In the genomic region with DNA sequence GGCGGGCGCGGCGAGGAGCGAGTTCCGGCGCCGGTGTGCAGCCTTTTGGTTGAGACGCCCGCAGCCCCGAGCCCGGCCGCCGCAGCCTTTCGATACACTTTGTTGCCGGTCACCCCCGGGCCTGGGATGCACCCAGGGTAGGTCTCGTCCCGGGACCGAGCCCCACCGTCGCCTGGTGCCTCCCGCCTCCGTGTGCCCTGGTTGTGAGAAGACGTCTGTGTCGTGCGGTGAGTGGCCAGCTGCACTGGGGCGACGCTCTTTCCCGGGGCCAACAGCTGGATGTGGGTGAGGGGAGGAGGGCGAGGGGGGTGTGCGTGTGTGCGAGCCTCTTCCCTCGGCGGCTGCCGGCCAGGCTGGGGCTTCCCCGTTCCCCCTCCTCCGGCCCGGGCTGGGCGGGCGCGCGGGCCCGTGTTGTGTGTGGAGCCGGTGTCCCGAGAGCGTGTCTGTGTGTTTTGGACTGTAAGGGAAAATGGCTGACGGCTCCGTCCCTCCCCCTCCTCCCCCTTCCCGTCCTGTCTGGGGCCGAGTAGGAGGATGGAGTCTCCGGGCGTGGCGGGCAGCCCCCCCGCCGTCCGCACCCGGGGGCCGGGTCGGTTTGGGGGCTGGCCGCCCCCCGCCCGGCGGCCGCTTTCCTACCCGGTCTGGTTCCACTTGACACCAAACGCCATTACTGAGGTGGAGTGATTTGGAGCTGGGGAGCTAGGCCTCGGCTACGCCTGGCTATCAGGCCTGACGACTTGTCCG, we compare ENCODE assay signal across 1 cellular context.
TF ChIP-seq lines count a peak whose summit lies in the region.

No MANE protein-coding gene starts in this region.

TF ChIP-seq in HepG2, 621 proteins besides CTCF, POLR2A, EP300 and RAD21 (continues in another document):
- TF ChIP-seq U2AF2 (IDR thresholded peaks at IDR 0.05; ENCODE audit: low read depth, low read length) (no peak), ZMAT3 (CRISPR knock-in tag; conservative IDR thresholded peaks at IDR 0.05) (peak; percentile 51; the same call in 1 of the 2 replicates), SRSF1 (optimal IDR thresholded peaks at IDR 0.05; ENCODE audit: low read depth, low read length) (peak; percentile 4), AGO2 (optimal IDR thresholded peaks at IDR 0.05; ENCODE audit: low read depth, low read length) (peak; percentile 72), ZNF549 (CRISPR knock-in tag; IDR thresholded peaks at IDR 0.05) (no peak), ZNF788 (CRISPR knock-in tag; IDR thresholded peaks at IDR 0.05; ENCODE audit: borderline replicate concordance) (no peak), ZNF33A (CRISPR knock-in tag; IDR thresholded peaks at IDR 0.05; ENCODE audit: borderline replicate concordance) (no peak), RFX5 (IDR thresholded peaks at IDR 0.05; ENCODE audit: low read depth, low read length) (no peak), HNRNPK (IDR thresholded peaks at IDR 0.05; ENCODE audit: low read depth, low read length, poor library complexity, severe bottlenecking) (peak; percentile 12), ZSCAN21 (CRISPR knock-in tag; IDR thresholded peaks at IDR 0.05; ENCODE audit: borderline replicate concordance) (no peak), MED8 (CRISPR knock-in tag; IDR thresholded peaks at IDR 0.05; ENCODE audit: insufficient replicate concordance) (no peak), DR1 (CRISPR knock-in tag; IDR thresholded peaks at IDR 0.05) (no peak), ZNF547 (CRISPR knock-in tag; IDR thresholded peaks at IDR 0.05) (no peak), SALL1 (CRISPR knock-in tag; IDR thresholded peaks at IDR 0.05) (no peak), GABPB1 (CRISPR knock-in tag; IDR thresholded peaks at IDR 0.05) (peak; percentile 23; the same call in 1 of the 2 replicates), ZNF543 (CRISPR knock-in tag; IDR thresholded peaks at IDR 0.05) (no peak; the same call in 1 of the 2 replicates), RARA (CRISPR knock-in tag; IDR thresholded peaks at IDR 0.05) (no peak), ZNF713 (CRISPR knock-in tag; IDR thresholded peaks at IDR 0.05) (no peak), PHF8 (CRISPR knock-in tag; IDR thresholded peaks at IDR 0.05) (peak; percentile 14; the same call in 1 of the 2 replicates), ADNP (CRISPR knock-in tag; IDR thresholded peaks at IDR 0.05) (no peak), CENPT (CRISPR knock-in tag; IDR thresholded peaks at IDR 0.05; ENCODE audit: low read depth) (no peak), ZNF703 (CRISPR knock-in tag; IDR thresholded peaks at IDR 0.05; ENCODE audit: borderline replicate concordance) (no peak)
- TF ChIP-seq, protein P1, sequence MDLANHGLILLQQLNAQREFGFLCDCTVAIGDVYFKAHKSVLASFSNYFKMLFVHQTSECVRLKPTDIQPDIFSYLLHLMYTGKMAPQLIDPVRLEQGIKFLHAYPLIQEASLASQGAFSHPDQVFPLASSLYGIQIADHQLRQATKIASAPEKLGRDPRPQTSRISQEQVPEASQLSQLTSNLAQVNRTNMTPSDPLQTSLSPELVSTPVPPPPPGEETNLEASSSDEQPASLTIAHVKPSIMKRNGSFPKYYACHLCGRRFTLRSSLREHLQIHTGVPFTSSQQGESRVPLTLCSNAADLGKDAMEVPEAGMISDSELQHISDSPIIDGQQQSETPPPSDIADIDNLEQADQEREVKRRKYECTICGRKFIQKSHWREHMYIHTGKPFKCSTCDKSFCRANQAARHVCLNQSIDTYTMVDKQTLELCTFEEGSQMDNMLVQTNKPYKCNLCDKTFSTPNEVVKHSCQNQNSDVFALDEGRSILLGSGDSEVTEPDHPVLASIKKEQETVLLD (CRISPR knock-in tag; IDR thresholded peaks at IDR 0.05; ENCODE audit: low read depth), result 0 out of 2 replicates have a peak, but pooled peaks have one; percentile 38
- TF ChIP-seq, protein P2, sequence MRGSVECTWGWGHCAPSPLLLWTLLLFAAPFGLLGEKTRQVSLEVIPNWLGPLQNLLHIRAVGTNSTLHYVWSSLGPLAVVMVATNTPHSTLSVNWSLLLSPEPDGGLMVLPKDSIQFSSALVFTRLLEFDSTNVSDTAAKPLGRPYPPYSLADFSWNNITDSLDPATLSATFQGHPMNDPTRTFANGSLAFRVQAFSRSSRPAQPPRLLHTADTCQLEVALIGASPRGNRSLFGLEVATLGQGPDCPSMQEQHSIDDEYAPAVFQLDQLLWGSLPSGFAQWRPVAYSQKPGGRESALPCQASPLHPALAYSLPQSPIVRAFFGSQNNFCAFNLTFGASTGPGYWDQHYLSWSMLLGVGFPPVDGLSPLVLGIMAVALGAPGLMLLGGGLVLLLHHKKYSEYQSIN (CRISPR knock-in tag; IDR thresholded peaks at IDR 0.05; ENCODE audit: borderline replicate concordance), result no peak
- TF ChIP-seq, protein P3, sequence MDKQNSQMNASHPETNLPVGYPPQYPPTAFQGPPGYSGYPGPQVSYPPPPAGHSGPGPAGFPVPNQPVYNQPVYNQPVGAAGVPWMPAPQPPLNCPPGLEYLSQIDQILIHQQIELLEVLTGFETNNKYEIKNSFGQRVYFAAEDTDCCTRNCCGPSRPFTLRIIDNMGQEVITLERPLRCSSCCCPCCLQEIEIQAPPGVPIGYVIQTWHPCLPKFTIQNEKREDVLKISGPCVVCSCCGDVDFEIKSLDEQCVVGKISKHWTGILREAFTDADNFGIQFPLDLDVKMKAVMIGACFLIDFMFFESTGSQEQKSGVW (CRISPR knock-in tag; IDR thresholded peaks at IDR 0.05; ENCODE audit: borderline replicate concordance), result no peak
- TF ChIP-seq, protein P4, sequence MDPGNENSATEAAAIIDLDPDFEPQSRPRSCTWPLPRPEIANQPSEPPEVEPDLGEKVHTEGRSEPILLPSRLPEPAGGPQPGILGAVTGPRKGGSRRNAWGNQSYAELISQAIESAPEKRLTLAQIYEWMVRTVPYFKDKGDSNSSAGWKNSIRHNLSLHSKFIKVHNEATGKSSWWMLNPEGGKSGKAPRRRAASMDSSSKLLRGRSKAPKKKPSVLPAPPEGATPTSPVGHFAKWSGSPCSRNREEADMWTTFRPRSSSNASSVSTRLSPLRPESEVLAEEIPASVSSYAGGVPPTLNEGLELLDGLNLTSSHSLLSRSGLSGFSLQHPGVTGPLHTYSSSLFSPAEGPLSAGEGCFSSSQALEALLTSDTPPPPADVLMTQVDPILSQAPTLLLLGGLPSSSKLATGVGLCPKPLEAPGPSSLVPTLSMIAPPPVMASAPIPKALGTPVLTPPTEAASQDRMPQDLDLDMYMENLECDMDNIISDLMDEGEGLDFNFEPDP (CRISPR knock-in tag; conservative IDR thresholded peaks at IDR 0.05), result 0 out of 2 replicates have a peak, but pooled peaks have one; percentile 53
- TF ChIP-seq, protein P5, sequence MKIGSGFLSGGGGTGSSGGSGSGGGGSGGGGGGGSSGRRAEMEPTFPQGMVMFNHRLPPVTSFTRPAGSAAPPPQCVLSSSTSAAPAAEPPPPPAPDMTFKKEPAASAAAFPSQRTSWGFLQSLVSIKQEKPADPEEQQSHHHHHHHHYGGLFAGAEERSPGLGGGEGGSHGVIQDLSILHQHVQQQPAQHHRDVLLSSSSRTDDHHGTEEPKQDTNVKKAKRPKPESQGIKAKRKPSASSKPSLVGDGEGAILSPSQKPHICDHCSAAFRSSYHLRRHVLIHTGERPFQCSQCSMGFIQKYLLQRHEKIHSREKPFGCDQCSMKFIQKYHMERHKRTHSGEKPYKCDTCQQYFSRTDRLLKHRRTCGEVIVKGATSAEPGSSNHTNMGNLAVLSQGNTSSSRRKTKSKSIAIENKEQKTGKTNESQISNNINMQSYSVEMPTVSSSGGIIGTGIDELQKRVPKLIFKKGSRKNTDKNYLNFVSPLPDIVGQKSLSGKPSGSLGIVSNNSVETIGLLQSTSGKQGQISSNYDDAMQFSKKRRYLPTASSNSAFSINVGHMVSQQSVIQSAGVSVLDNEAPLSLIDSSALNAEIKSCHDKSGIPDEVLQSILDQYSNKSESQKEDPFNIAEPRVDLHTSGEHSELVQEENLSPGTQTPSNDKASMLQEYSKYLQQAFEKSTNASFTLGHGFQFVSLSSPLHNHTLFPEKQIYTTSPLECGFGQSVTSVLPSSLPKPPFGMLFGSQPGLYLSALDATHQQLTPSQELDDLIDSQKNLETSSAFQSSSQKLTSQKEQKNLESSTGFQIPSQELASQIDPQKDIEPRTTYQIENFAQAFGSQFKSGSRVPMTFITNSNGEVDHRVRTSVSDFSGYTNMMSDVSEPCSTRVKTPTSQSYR (CRISPR knock-in tag; IDR thresholded peaks at IDR 0.05; ENCODE audit: borderline replicate concordance), result 0 out of 2 replicates have a peak, but pooled peaks have one; percentile 3
- TF ChIP-seq, protein P6, sequence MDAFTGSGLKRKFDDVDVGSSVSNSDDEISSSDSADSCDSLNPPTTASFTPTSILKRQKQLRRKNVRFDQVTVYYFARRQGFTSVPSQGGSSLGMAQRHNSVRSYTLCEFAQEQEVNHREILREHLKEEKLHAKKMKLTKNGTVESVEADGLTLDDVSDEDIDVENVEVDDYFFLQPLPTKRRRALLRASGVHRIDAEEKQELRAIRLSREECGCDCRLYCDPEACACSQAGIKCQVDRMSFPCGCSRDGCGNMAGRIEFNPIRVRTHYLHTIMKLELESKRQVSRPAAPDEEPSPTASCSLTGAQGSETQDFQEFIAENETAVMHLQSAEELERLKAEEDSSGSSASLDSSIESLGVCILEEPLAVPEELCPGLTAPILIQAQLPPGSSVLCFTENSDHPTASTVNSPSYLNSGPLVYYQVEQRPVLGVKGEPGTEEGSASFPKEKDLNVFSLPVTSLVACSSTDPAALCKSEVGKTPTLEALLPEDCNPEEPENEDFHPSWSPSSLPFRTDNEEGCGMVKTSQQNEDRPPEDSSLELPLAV (CRISPR knock-in tag; conservative IDR thresholded peaks at IDR 0.05; ENCODE audit: low read depth), result no peak
- TF ChIP-seq, protein P7, sequence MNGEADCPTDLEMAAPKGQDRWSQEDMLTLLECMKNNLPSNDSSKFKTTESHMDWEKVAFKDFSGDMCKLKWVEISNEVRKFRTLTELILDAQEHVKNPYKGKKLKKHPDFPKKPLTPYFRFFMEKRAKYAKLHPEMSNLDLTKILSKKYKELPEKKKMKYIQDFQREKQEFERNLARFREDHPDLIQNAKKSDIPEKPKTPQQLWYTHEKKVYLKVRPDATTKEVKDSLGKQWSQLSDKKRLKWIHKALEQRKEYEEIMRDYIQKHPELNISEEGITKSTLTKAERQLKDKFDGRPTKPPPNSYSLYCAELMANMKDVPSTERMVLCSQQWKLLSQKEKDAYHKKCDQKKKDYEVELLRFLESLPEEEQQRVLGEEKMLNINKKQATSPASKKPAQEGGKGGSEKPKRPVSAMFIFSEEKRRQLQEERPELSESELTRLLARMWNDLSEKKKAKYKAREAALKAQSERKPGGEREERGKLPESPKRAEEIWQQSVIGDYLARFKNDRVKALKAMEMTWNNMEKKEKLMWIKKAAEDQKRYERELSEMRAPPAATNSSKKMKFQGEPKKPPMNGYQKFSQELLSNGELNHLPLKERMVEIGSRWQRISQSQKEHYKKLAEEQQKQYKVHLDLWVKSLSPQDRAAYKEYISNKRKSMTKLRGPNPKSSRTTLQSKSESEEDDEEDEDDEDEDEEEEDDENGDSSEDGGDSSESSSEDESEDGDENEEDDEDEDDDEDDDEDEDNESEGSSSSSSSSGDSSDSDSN (CRISPR knock-in tag; IDR thresholded peaks at IDR 0.05), result peak; percentile 27; the same call in 1 of the 2 replicates
- TF ChIP-seq, protein P8, sequence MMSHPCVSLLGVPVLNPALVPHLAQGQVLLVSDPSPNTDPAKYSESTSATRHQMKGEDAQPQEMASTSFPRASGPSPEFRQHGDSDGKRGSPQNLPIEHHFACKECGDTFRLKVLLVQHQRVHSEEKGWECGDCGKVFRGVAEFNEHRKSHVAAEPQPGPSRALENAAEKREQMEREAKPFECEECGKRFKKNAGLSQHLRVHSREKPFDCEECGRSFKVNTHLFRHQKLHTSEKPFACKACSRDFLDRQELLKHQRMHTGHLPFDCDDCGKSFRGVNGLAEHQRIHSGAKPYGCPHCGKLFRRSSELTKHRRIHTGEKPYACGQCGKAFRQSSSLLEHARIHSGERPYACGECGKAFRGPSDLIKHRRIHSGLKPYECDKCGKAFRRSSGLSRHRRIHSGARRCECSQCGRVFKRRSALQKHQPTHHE (CRISPR knock-in tag; IDR thresholded peaks at IDR 0.05; ENCODE audit: borderline replicate concordance), result no peak
- TF ChIP-seq, protein P9, sequence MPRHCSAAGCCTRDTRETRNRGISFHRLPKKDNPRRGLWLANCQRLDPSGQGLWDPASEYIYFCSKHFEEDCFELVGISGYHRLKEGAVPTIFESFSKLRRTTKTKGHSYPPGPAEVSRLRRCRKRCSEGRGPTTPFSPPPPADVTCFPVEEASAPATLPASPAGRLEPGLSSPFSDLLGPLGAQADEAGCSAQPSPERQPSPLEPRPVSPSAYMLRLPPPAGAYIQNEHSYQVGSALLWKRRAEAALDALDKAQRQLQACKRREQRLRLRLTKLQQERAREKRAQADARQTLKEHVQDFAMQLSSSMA (CRISPR knock-in tag; IDR thresholded peaks at IDR 0.05), result no peak
- TF ChIP-seq, protein P10, sequence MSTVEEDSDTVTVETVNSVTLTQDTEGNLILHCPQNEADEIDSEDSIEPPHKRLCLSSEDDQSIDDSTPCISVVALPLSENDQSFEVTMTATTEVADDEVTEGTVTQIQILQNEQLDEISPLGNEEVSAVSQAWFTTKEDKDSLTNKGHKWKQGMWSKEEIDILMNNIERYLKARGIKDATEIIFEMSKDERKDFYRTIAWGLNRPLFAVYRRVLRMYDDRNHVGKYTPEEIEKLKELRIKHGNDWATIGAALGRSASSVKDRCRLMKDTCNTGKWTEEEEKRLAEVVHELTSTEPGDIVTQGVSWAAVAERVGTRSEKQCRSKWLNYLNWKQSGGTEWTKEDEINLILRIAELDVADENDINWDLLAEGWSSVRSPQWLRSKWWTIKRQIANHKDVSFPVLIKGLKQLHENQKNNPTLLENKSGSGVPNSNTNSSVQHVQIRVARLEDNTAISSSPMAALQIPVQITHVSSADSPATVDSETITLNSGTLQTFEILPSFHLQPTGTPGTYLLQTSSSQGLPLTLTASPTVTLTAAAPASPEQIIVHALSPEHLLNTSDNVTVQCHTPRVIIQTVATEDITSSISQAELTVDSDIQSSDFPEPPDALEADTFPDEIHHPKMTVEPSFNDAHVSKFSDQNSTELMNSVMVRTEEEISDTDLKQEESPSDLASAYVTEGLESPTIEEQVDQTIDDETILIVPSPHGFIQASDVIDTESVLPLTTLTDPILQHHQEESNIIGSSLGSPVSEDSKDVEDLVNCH (CRISPR knock-in tag; IDR thresholded peaks at IDR 0.05), result no peak
